ENCODE assay signal across 13 cellular contexts in the genomic region with DNA sequence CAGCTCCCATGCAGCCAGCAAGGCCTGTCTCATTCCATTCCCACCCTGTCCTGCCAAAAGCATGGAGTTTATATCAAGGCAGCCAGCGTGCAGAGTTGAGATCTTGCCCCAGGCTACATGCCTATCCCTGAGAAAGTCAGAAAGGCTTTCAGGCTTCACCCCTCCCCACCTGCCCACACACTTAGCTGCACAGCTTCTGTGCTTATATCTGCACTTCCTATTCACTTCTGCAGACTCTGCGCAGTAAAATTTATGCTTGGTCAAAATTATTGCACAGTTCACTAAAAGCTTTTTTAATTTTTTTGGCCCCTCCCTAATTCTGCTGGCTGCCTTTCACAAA. TPM values are rescaled to one million over a fixed set of nuclear protein-coding genes. Genes with fewer than 3 reads are reported as not detected.
DNase-seq lines count a peak whose midpoint lies in the region; ATAC-seq, FAIRE-seq and TF ChIP-seq lines count a peak whose summit lies in the region.
"Had no signal": no experiment of that assay in that cellular context is flagged by ENCODE, and none has a peak within 500 bp of the region (broad histone marks: within the 10 kb centered on the region; RNA-seq: fewer than 3 reads in every experiment).

No MANE protein-coding gene starts in this region.

- peak; percentile 24 for ATAC-seq in left ventricle myocardium superior
- no peak for ATAC-seq in heart left ventricle
- no peak for ATAC-seq in natural killer cell treated with Interleukin-12 subunit alpha and Interleukin-12 subunit beta and Interleukin-15 and Interleukin-18, amount 100 ng/mL, for 72 hours
- no peak for ATAC-seq in GM21447 (IDR thresholded peaks at IDR 0.05; ENCODE audit: unreplicated experiment)
- ATAC-seq: stimulated activated memory B cell treated with anti-CD40 and anti-IgM and Interleukin-4, amounts not matched to agents 10 μg/mL and 1 μg/mL and 100 μg/mL, for 72 hours had no signal

- H3K9me3 ChIP-seq in heart left ventricle (peaks cover 0 to 3% (median 0%) of the 10 kb centered on the region in 12 donors), SJCRH30 (replicated peaks) (no peaks in the 10 kb centered on the region)
- H3K9me3 ChIP-seq: upper lobe of left lung had no signal

- H3K9me3 Mint-ChIP-seq in natural killer cell treated with Interleukin-12 subunit alpha and Interleukin-12 subunit beta and Interleukin-15 and Interleukin-18, amount 100 ng/mL, for 72 hours, result no peaks in the 10 kb centered on the region
- H3K9me3 Mint-ChIP-seq: activated CD8-positive, alpha-beta T cell treated with anti-CD3 and anti-CD28 coated beads for 36 hours had no signal

- H3K27ac ChIP-seq in heart left ventricle, result no peak overlapping the region
- no peak overlapping the region for H3K27ac ChIP-seq in SJCRH30
- H3K27ac ChIP-seq: upper lobe of left lung had no signal

- FAIRE-seq in D721Med (lab: Jason Lieb, UNC), result no peak
- FAIRE-seq: small intestine had no signal

- intact Hi-C loops in left ventricle myocardium superior (cut with micrococcal nuclease), result no loop called here
- intact Hi-C loops in heart left ventricle (cut with DNase I), result no loop called here

- peaks cover 7 to 14% of the 10 kb centered on the region in 2 donors for H3K27me3 Mint-ChIP-seq in natural killer cell treated with Interleukin-12 subunit alpha and Interleukin-12 subunit beta and Interleukin-15 and Interleukin-18, amount 100 ng/mL, for 72 hours

- no peak for TF ChIP-seq CTCF in heart left ventricle (IDR thresholded peaks at IDR 0.05)
- TF ChIP-seq CTCF in D721Med (IDR thresholded peaks at IDR 0.05; ENCODE audit: insufficient read depth, missing control alignments), result no peak

- TF ChIP-seq POLR2A in heart left ventricle (IDR thresholded peaks at IDR 0.05), result no peak

- H3K4me1 Mint-ChIP-seq in natural killer cell treated with Interleukin-12 subunit alpha and Interleukin-12 subunit beta and Interleukin-15 and Interleukin-18, amount 100 ng/mL, for 72 hours (ENCODE audit: low read depth in 2 of 2), result no peaks in the 10 kb centered on the region
- H3K4me1 Mint-ChIP-seq: stimulated activated memory B cell treated with anti-CD40 and anti-IgM and Interleukin-4, amounts not matched to agents 10 μg/mL and 1 μg/mL and 100 μg/mL, for 72 hours had no signal

- no peaks in the 10 kb centered on the region for H3K27me3 ChIP-seq in heart left ventricle
- H3K27me3 ChIP-seq in SJCRH30, result no peaks in the 10 kb centered on the region
- H3K27me3 ChIP-seq: upper lobe of left lung had no signal

- no peaks in the 10 kb centered on the region for H3K36me3 Mint-ChIP-seq in natural killer cell treated with Interleukin-12 subunit alpha and Interleukin-12 subunit beta and Interleukin-15 and Interleukin-18, amount 100 ng/mL, for 72 hours
- H3K36me3 Mint-ChIP-seq: stimulated activated memory B cell treated with anti-CD40 and anti-IgM and Interleukin-4, amounts not matched to agents 10 μg/mL and 1 μg/mL and 100 μg/mL, for 72 hours had no signal

- H3K4me3 ChIP-seq in heart left ventricle, result no peak overlapping the region
- H3K4me3 ChIP-seq in SJCRH30, result peak overlapping the region; percentile 10; the same call in 1 of the 2 replicates
- H3K4me3 ChIP-seq: upper lobe of left lung had no signal

- no peak overlapping the region for H3K4me3 Mint-ChIP-seq in natural killer cell treated with Interleukin-12 subunit alpha and Interleukin-12 subunit beta and Interleukin-15 and Interleukin-18, amount 100 ng/mL, for 72 hours
- H3K4me3 Mint-ChIP-seq: activated CD8-positive, alpha-beta T cell treated with anti-CD3 and anti-CD28 coated beads for 36 hours; stimulated activated memory B cell treated with anti-CD40 and anti-IgM and Interleukin-4, amounts not matched to agents 10 μg/mL and 1 μg/mL and 100 μg/mL, for 72 hours had no signal

- H3K27ac Mint-ChIP-seq in natural killer cell treated with Interleukin-12 subunit alpha and Interleukin-12 subunit beta and Interleukin-15 and Interleukin-18, amount 100 ng/mL, for 72 hours, result no peak overlapping the region
- H3K27ac Mint-ChIP-seq: stimulated activated memory B cell treated with anti-CD40 and anti-IgM and Interleukin-4, amounts not matched to agents 10 μg/mL and 1 μg/mL and 100 μg/mL, for 72 hours had no signal

- H3K4me1 ChIP-seq in heart left ventricle, result no peaks in the 10 kb centered on the region
- no peaks in the 10 kb centered on the region for H3K4me1 ChIP-seq in SJCRH30
- H3K4me1 ChIP-seq: upper lobe of left lung had no signal

- H3K36me3 ChIP-seq in heart left ventricle (no peaks in the 10 kb centered on the region), SJCRH30 (no peaks in the 10 kb centered on the region)
- H3K36me3 ChIP-seq: upper lobe of left lung had no signal

- DNase-seq in left ventricle myocardium superior, result no peak
- DNase-seq in heart left ventricle, result no peak
- peak; percentile 13 to 38 for DNase-seq in SJCRH30
- peak; percentile 78 for DNase-seq in islet precursor cell
- no peak for DNase-seq in D721Med (ENCODE audit: insufficient read length, low spot score)
- DNase-seq in natural killer cell treated with Interleukin-12 subunit alpha and Interleukin-12 subunit beta and Interleukin-15 and Interleukin-18, amount 100 ng/mL, for 72 hours (ENCODE audit: low spot score), result no peak
- no peak for DNase-seq in NCI-H446 (lab: John Stamatoyannopoulos, UW)
- DNase-seq: activated CD8-positive, alpha-beta T cell treated with anti-CD3 and anti-CD28 coated beads for 36 hours; NCI-H2227 treated with DMSO at 0.1 percent for 48 hours; small intestine had no signal

- WGBS in heart left ventricle, 4 donors, result 62 to 75% (median 69%) methylated on average over 2 of the region's 2 CpGs

RNA-seq across cellular contexts. Expression of gene ZNF675, which starts 12.5 kb away (rescaled TPM):
- total RNA-seq in left ventricle myocardium superior (4.2 TPM), heart left ventricle (1 to 10 TPM; 2.1 to 6.4 (median 3.1) TPM)
- polyA plus RNA-seq in heart left ventricle, result 1 to 10 TPM; 1.4 to 2.0 TPM
- total RNA-seq in SJCRH30 (2014; rRNA removed; shearing (Covaris generic)), result 21.2 and 25.0 TPM in 2 replicates
- total RNA-seq in natural killer cell treated with Interleukin-12 subunit alpha and Interleukin-12 subunit beta and Interleukin-15 and Interleukin-18, amount 100 ng/mL, for 72 hours, result 10 to 100 TPM; 17.7 to 18.0 TPM

RNA-seq across cellular contexts. Expression of gene ZNF681, which starts 59.2 kb away (rescaled TPM):
- total RNA-seq in left ventricle myocardium superior (0.30 TPM), heart left ventricle (1 to 10 TPM in 2 of 9 donors, under 1 TPM in 7; 0.28 to 1.6 (median 0.65) TPM)
- polyA plus RNA-seq in heart left ventricle, result under 1 TPM; 0.19 to 0.65 TPM
- total RNA-seq in SJCRH30 (2014; rRNA removed; shearing (Covaris generic)), result 7.4 and 9.2 TPM in 2 replicates
- total RNA-seq in natural killer cell treated with Interleukin-12 subunit alpha and Interleukin-12 subunit beta and Interleukin-15 and Interleukin-18, amount 100 ng/mL, for 72 hours, result 1 to 10 TPM; 2.9 to 3.0 TPM

Comparison
In these comparisons a context has a peak if more than half of its experiments do, and no peak if none do; other contexts are left out.
1. DNase-seq: peak in SJCRH30 (2 of 2) and islet precursor cell (single experiment); none in left ventricle myocardium superior (single experiment), heart left ventricle (0 of 5), D721Med (single experiment), natural killer cell treated with Interleukin-12 subunit alpha and Interleukin-12 subunit beta and Interleukin-15 and Interleukin-18, amount 100 ng/mL, for 72 hours (single experiment) and NCI-H446 (0 of 2).